ENCODE assay signal across 22 cellular contexts in genomic region chr6:42228305-42228704, GRCh38. TPM values are rescaled to one million over a fixed set of nuclear protein-coding genes. Genes with fewer than 3 reads are reported as not detected.
"Had no signal": no experiment of that assay in that cellular context is flagged by ENCODE, and none has a peak within 500 bp of the region (broad histone marks: within the 10 kb centered on the region; RNA-seq: fewer than 3 reads in every experiment).

No MANE protein-coding gene starts in this region.

- H3K4me2 ChIP-seq: neural progenitor cell had no signal

- H3K27ac ChIP-seq: neural progenitor cell, thoracic aorta had no signal

- H3K9ac ChIP-seq: neural progenitor cell had no signal

- H3K4me3 ChIP-seq: neural progenitor cell, pancreas, thoracic aorta had no signal

- H3K4me1 Mint-ChIP-seq: central memory CD8-positive, alpha-beta T cell; immature natural killer cell had no signal

- H2AFZ ChIP-seq: neural progenitor cell had no signal

- FAIRE-seq: pancreas, TTC549 had no signal

- H3K27me3 Mint-ChIP-seq: activated B cell treated with CpG ODN at 0.5 μM for 24 hours; activated CD4-positive, alpha-beta T cell treated with anti-CD3 and anti-CD28 coated beads, Interleukin-2, amount 10 ng/mL, durations not matched to agents 7 days and 5 days; activated naive CD8-positive, alpha-beta T cell treated with anti-CD3 and anti-CD28 coated beads for 36 hours; brain; central memory CD8-positive, alpha-beta T cell had no signal

- H3K9me3 Mint-ChIP-seq: activated B cell treated with CpG ODN at 0.5 μM for 24 hours; activated CD4-positive, alpha-beta T cell treated with anti-CD3 and anti-CD28 coated beads, Interleukin-2, amount 10 ng/mL, durations not matched to agents 7 days and 5 days; activated naive CD8-positive, alpha-beta T cell treated with anti-CD3 and anti-CD28 coated beads for 36 hours; brain; central memory CD8-positive, alpha-beta T cell; immature natural killer cell; mesothelial cell of epicardium; neural progenitor cell; T-helper 1 cell treated with Interleukin-12 subunit alpha and Interleukin-12 subunit beta and Interleukin-4 antibody, amounts not matched to agents 30 μg/mL and 1 μg/mL, for 36 hours had no signal

- H3K9me3 ChIP-seq: pancreas, thoracic aorta had no signal

- H3K27me3 ChIP-seq: neural progenitor cell, pancreas had no signal

- H3K4me3 Mint-ChIP-seq: activated B cell treated with CpG ODN at 0.5 μM for 24 hours; activated CD4-positive, alpha-beta T cell treated with anti-CD3 and anti-CD28 coated beads, Interleukin-2, amount 10 ng/mL, durations not matched to agents 7 days and 5 days; activated naive CD8-positive, alpha-beta T cell treated with anti-CD3 and anti-CD28 coated beads for 36 hours; brain; central memory CD8-positive, alpha-beta T cell; immature natural killer cell; mesothelial cell of epicardium; neural progenitor cell; T-helper 1 cell treated with Interleukin-12 subunit alpha and Interleukin-12 subunit beta and Interleukin-4 antibody, amounts not matched to agents 30 μg/mL and 1 μg/mL, for 36 hours had no signal

- H3K27ac Mint-ChIP-seq: activated B cell treated with CpG ODN at 0.5 μM for 24 hours; activated CD4-positive, alpha-beta T cell treated with anti-CD3 and anti-CD28 coated beads, Interleukin-2, amount 10 ng/mL, durations not matched to agents 7 days and 5 days; activated naive CD8-positive, alpha-beta T cell treated with anti-CD3 and anti-CD28 coated beads for 36 hours; brain; T-helper 1 cell treated with Interleukin-12 subunit alpha and Interleukin-12 subunit beta and Interleukin-4 antibody, amounts not matched to agents 30 μg/mL and 1 μg/mL, for 36 hours had no signal

- DNase-seq: activated B cell treated with CpG ODN at 0.5 μM for 24 hours; activated CD4-positive, alpha-beta T cell treated with anti-CD3 and anti-CD28 coated beads, Interleukin-2, amount 10 ng/mL, durations not matched to agents 7 days and 5 days; activated effector memory CD4-positive, alpha-beta T cell treated with Interleukin-2 at 50 U/mL for 16 hours; activated naive CD8-positive, alpha-beta T cell treated with anti-CD3 and anti-CD28 coated beads for 36 hours; activated T-cell treated with anti-CD3 and anti-CD28 coated beads for 4 hours; cortex of kidney; effector CD4-positive, alpha-beta T cell; foreskin melanocyte; head of caudate nucleus; immature natural killer cell; pancreas; stimulated activated CD4-positive, alpha-beta T cell treated with anti-CD3 and anti-CD28 coated beads, Interleukin-1b, Interleukin-23, amount 100 ng/mL, for 48 hours had no signal

- H3K36me3 ChIP-seq: neural progenitor cell, pancreas had no signal

- H3K4me1 ChIP-seq: neural progenitor cell had no signal

- H3K36me3 Mint-ChIP-seq: activated naive CD8-positive, alpha-beta T cell treated with anti-CD3 and anti-CD28 coated beads for 36 hours had no signal

RNA-seq across cellular contexts. Expression of gene GUCA1A, which starts 55.1 kb away (rescaled TPM):
- total RNA-seq: activated B cell treated with CpG ODN at 0.5 μM for 24 hours; activated CD4-positive, alpha-beta T cell treated with anti-CD3 and anti-CD28 coated beads, Interleukin-2, amount 10 ng/mL, durations not matched to agents 7 days and 5 days; activated CD8-positive, alpha-beta memory T cell treated with anti-CD3 and anti-CD28 coated beads for 36 hours; lower leg skin; myocyte; thoracic aorta had no signal
- polyA plus RNA-seq: immature natural killer cell, pancreas had no signal
